Comparison of ENCODE assay signal across 8 cellular contexts in genomic region chr6:32933661-32934085, GRCh38. TPM values are rescaled to one million over a fixed set of nuclear protein-coding genes. Genes with fewer than 3 reads are reported as not detected.
DNase-seq lines count a peak whose midpoint lies in the region; ATAC-seq, FAIRE-seq and TF ChIP-seq lines count a peak whose summit lies in the region.

No MANE protein-coding gene starts in this region.

- TF ChIP-seq EP300 in SK-N-SH (IDR thresholded peaks at IDR 0.05; ENCODE audit: borderline replicate concordance in 1 of 2, low read depth in 1 of 2, low read length in 1 of 2), result no peak

- FAIRE-seq in urothelium cell line (lab: Jason Lieb, UNC), result no peak

- H3K4me3 Mint-ChIP-seq in activated naive CD4-positive, alpha-beta T cell treated with anti-CD3 and anti-CD28 coated beads for 36 hours, result no peak overlapping the region

- ATAC-seq in GM19328 (IDR thresholded peaks at IDR 0.05; ENCODE audit: unreplicated experiment), result no peak

- H3K79me2 ChIP-seq in KMS-11 (ENCODE audit: insufficient read depth, low read depth), result no peaks in the 10 kb centered on the region
- no peaks in the 10 kb centered on the region for H3K79me2 ChIP-seq in SK-N-SH (ENCODE audit: insufficient read depth)

- H3K9ac ChIP-seq in KMS-11 (no peak overlapping the region), SK-N-SH (no peak overlapping the region)

- TF ChIP-seq CTCF in KMS-11 (conservative IDR thresholded peaks at IDR 0.05; ENCODE audit: low read depth, low read length) (peak; percentile 90), SK-N-SH (IDR thresholded peaks at IDR 0.05) (peak; percentile 86)

- intact Hi-C loops in activated naive CD4-positive, alpha-beta T cell treated with anti-CD3 and anti-CD28 coated beads for 36 hours (cut with micrococcal nuclease), result loop anchor here (1.0 kb wide), 4 partner anchors 14 to 51 kb away; partner anchors contain the start of gene HLA-DMA

- H3K4me2 ChIP-seq in KMS-11, result no peak overlapping the region
- no peak overlapping the region for H3K4me2 ChIP-seq in SK-N-SH

- H3K9me3 Mint-ChIP-seq in activated naive CD4-positive, alpha-beta T cell treated with anti-CD3 and anti-CD28 coated beads for 36 hours, result no peaks in the 10 kb centered on the region

- peak; percentile 81 for DNase-seq in DMS53 (lab: John Stamatoyannopoulos, UW)
- DNase-seq in SK-N-SH, result peak; percentile 66
- peak; percentile 90 for DNase-seq in activated naive CD4-positive, alpha-beta T cell treated with anti-CD3 and anti-CD28 coated beads for 36 hours
- peak; percentile 69 for DNase-seq in glomerular visceral epithelial cell (ENCODE audit: extremely low spot score)
- DNase-seq in pons (ENCODE audit: low spot score), result peak; percentile 80
- DNase-seq in urothelium cell line (ENCODE audit: low spot score), result peak; percentile 75

- no peaks in the 10 kb centered on the region for H3K36me3 ChIP-seq in KMS-11 (ENCODE audit: insufficient read depth)
- no peaks in the 10 kb centered on the region for H3K36me3 ChIP-seq in SK-N-SH (replicated peaks in 1 of 2; ENCODE audit: control insufficient read depth in 1 of 2, insufficient read depth in 2 of 2, low read length in 1 of 2)

- H3K27me3 ChIP-seq in KMS-11 (ENCODE audit: insufficient read depth, low read depth) (no peaks in the 10 kb centered on the region), SK-N-SH (ENCODE audit: insufficient read depth) (peaks cover 34% of the 10 kb centered on the region; the same call in 1 of the 2 replicates)

- peak; percentile 76 for TF ChIP-seq RAD21 in SK-N-SH (IDR thresholded peaks at IDR 0.05; ENCODE audit: low read length)

- H3K4me1 ChIP-seq in KMS-11 (ENCODE audit: low read depth, poor library complexity, severe bottlenecking) (peaks cover 3% of the 10 kb centered on the region), SK-N-SH (ENCODE audit: control insufficient read depth in 1 of 2, insufficient read depth in 2 of 2, low read depth in 1 of 2, low read length in 1 of 2) (no peaks in the 10 kb centered on the region)

- H3K27ac ChIP-seq in KMS-11, result no peak overlapping the region
- H3K27ac ChIP-seq in SK-N-SH (ENCODE audit: low read depth in 2 of 2, low read length in 1 of 2), result no peak overlapping the region

- H4K20me1 ChIP-seq in KMS-11 (ENCODE audit: insufficient read depth) (no peaks in the 10 kb centered on the region), SK-N-SH (ENCODE audit: insufficient read depth) (no peaks in the 10 kb centered on the region)

- H3K27ac Mint-ChIP-seq in activated naive CD4-positive, alpha-beta T cell treated with anti-CD3 and anti-CD28 coated beads for 36 hours, result no peak overlapping the region

- no peaks in the 10 kb centered on the region for H3K4me1 Mint-ChIP-seq in activated naive CD4-positive, alpha-beta T cell treated with anti-CD3 and anti-CD28 coated beads for 36 hours (ENCODE audit: low read depth)

- POLR2A ChIA-PET in SK-N-SH (lab: Yijun Ruan, JAX), result interaction anchor here (1.1 to 1.7 kb wide), 3 partner anchors 38 to 241 kb away, joined by 3 to 9 read pairs (median 7); no protein-coding TSS in a partner anchor

- no peaks in the 10 kb centered on the region for H3K27me3 Mint-ChIP-seq in activated naive CD4-positive, alpha-beta T cell treated with anti-CD3 and anti-CD28 coated beads for 36 hours (ENCODE audit: low read depth)

- H2AFZ ChIP-seq in KMS-11 (ENCODE audit: low read depth), result no peak overlapping the region
- no peak overlapping the region for H2AFZ ChIP-seq in SK-N-SH (ENCODE audit: low read depth)

- H3K9me2 ChIP-seq in SK-N-SH, result no peaks in the 10 kb centered on the region

- CTCF ChIA-PET in SK-N-SH (lab: Yijun Ruan, JAX), result interaction anchor here (0.6 to 15.2 kb wide), 40 partner anchors 8 to 316 kb away, joined by 3 to 391 read pairs (median 6); partner anchors contain the start of genes BRD2, HLA-DMA, HLA-DMB and TAP2
- CTCF ChIA-PET in activated naive CD4-positive, alpha-beta T cell treated with anti-CD3 and anti-CD28 coated beads for 36 hours (lab: Charles Lee), result interaction anchor here (0.6 to 8.6 kb wide), 27 partner anchors 8 to 152 kb away, joined by 3 to 148 read pairs (median 5); partner anchors contain the start of genes BRD2 and HLA-DMA

- no peaks in the 10 kb centered on the region for H3K9me3 ChIP-seq in SK-N-SH

- no peaks in the 10 kb centered on the region for H3F3A ChIP-seq in SK-N-SH (replicated peaks; ENCODE audit: insufficient read depth)

- 0% methylated on average over 3 of the region's 3 CpGs for WGBS in SK-N-SH (ENCODE audit: low lambda C conversion rate)

- H3K36me3 Mint-ChIP-seq in activated naive CD4-positive, alpha-beta T cell treated with anti-CD3 and anti-CD28 coated beads for 36 hours (ENCODE audit: low read depth), result no peaks in the 10 kb centered on the region

- H3K4me3 ChIP-seq in KMS-11 (IDR thresholded peaks at IDR 0.05; ENCODE audit: insufficient read depth, low read depth, low read length), result no peak overlapping the region
- H3K4me3 ChIP-seq in SK-N-SH (ENCODE audit: low read depth in 2 of 2, low read length in 1 of 2), result peak overlapping the region in 1 of 2 experiments; percentile 27; a peak in 1 of 4 replicates

TF ChIP-seq in SK-N-SH, 30 proteins besides CTCF, POLR2A, EP300 and RAD21:
- peak; percentile 20; the same call in 1 of the 2 replicates for TF ChIP-seq NRF1 (IDR thresholded peaks at IDR 0.05; ENCODE audit: low read depth, low read length)
- no peak for TF ChIP-seq MEF2A (IDR thresholded peaks at IDR 0.05; ENCODE audit: borderline replicate concordance, low read depth)
- peak; percentile 66; the same call in 1 of the 2 replicates for TF ChIP-seq RFX5 (IDR thresholded peaks at IDR 0.05; ENCODE audit: low read length)
- TF ChIP-seq SMC3 (IDR thresholded peaks at IDR 0.05; ENCODE audit: low read depth, low read length), result peak; percentile 87
- TF ChIP-seq RCOR1 (IDR thresholded peaks at IDR 0.05; ENCODE audit: low read length), result 0 out of 2 replicates have a peak, but pooled peaks have one; percentile 14
- no peak for TF ChIP-seq FOXM1 (IDR thresholded peaks at IDR 0.05; ENCODE audit: low read depth)

RNA-seq across cellular contexts. Expression of gene HLA-DMB, which starts 7.2 kb away (rescaled TPM):
- 0.10 TPM in 1 of 2 replicates, not detected in the other for polyA plus RNA-seq in SK-N-SH (2012; rRNA removed)
- 0.03 TPM in 1 of 2 replicates, not detected in the other for polyA plus RNA-seq in SK-N-SH (2012; cell fraction: cytosol; rRNA removed)
- 0.05 and 0.06 TPM in 2 replicates for polyA plus RNA-seq in SK-N-SH (2012; cell fraction: nucleus; rRNA removed)
- total RNA-seq in activated naive CD4-positive, alpha-beta T cell treated with anti-CD3 and anti-CD28 coated beads for 36 hours, result 1 to 10 TPM in 1 of 2 experiments, under 1 TPM in 1; 0.76 to 1.3 TPM

RNA-seq across cellular contexts. Expression of gene HLA-DMA, which starts 19.2 kb away (rescaled TPM):
- polyA plus RNA-seq in SK-N-SH (2012; rRNA removed), result 1.2 and 1.5 TPM in 2 replicates
- polyA plus RNA-seq in SK-N-SH (2012; cell fraction: cytosol; rRNA removed), result 0.75 and 1.3 TPM in 2 replicates
- polyA plus RNA-seq in SK-N-SH (2012; cell fraction: nucleus; rRNA removed), result 6.5 and 7.7 TPM in 2 replicates
- 10 to 100 TPM; 12.7 to 14.5 TPM for total RNA-seq in activated naive CD4-positive, alpha-beta T cell treated with anti-CD3 and anti-CD28 coated beads for 36 hours

RNA-seq across cellular contexts. Expression of gene BRD2, which starts 34.7 kb away (rescaled TPM):
- polyA plus RNA-seq in SK-N-SH (2012; rRNA removed), result 104 and 116 TPM in 2 replicates
- 87.9 and 91.4 TPM in 2 replicates for polyA plus RNA-seq in SK-N-SH (2012; cell fraction: cytosol; rRNA removed)
- polyA plus RNA-seq in SK-N-SH (2012; cell fraction: nucleus; rRNA removed), result 186 and 280 TPM in 2 replicates
- 100 to 1,000 TPM; 168 to 197 TPM for total RNA-seq in activated naive CD4-positive, alpha-beta T cell treated with anti-CD3 and anti-CD28 coated beads for 36 hours
